In the genomic region with DNA sequence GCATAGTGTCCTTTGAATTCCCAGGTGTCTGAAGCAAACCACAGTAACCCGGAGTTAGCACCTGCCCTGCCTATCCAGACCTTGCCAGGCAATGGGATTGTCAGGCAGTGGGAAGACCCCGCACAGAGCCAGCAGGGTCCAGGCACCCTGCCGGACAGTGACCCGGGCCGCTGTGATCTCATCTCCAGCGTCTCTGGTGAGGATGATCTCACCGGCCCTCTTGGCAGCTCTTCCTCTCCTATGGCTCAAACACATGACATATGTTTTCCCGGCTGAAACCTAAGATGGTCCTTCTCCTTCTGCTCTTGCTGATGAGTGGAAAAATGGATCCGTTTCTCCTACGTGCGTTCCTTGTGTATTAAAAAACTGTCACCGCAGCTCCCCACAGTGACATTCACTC, we compare ENCODE assay signal across 16 cellular contexts.
A peak's percentile ranks its signal among the peaks of the same experiment; 100 is the strongest.
DNase-seq lines count a peak whose midpoint lies in the region; ATAC-seq, FAIRE-seq and TF ChIP-seq lines count a peak whose summit lies in the region.
"Had no signal": no experiment of that assay in that cellular context is flagged by ENCODE, and none has a peak within 500 bp of the region (broad histone marks: within the 10 kb centered on the region; RNA-seq: fewer than 3 reads in every experiment).

No MANE protein-coding gene starts in this region.

- no peak for FAIRE-seq in D721Med (lab: Jason Lieb, UNC)

- intact Hi-C loops in Right ventricle myocardium inferior (cut with DNase I) = no loop called here

- H3K27ac ChIP-seq in right atrium auricular region = no peak overlapping the region

- no peaks in the 10 kb centered on the region for H3K36me3 ChIP-seq in right atrium auricular region

- no peak for TF ChIP-seq CTCF in right atrium auricular region (IDR thresholded peaks at IDR 0.05)
- no peak for TF ChIP-seq CTCF in D721Med (IDR thresholded peaks at IDR 0.05; ENCODE audit: insufficient read depth, missing control alignments)

- no peak overlapping the region for H3K4me3 ChIP-seq in right atrium auricular region

- H3K27me3 ChIP-seq in right atrium auricular region = no peaks in the 10 kb centered on the region

- ATAC-seq in Right ventricle myocardium inferior = peak; percentile 47

- H3K9me3 ChIP-seq in right atrium auricular region = peaks cover 0 to 9% of the 10 kb centered on the region in 2 donors

- no peaks in the 10 kb centered on the region for H3K4me1 ChIP-seq in right atrium auricular region

- DNase-seq in Right ventricle myocardium inferior (ENCODE audit: missing footprints) = no peak
- no peak for DNase-seq in right atrium auricular region (ENCODE audit: low spot score)
- peak; percentile 18 to 78 for DNase-seq in NCI-H524 (lab: John Stamatoyannopoulos, UW)
- DNase-seq in fibroblast of the conjunctiva (ENCODE audit: low read depth) = peak; percentile 36
- DNase-seq in stromal cell of bone marrow (ENCODE audit: low read depth) = peak; percentile 59
- DNase-seq in DMS53 (lab: John Stamatoyannopoulos, UW) = no peak
- DNase-seq in D721Med (ENCODE audit: insufficient read length, low spot score) = no peak
- no peak for DNase-seq in stimulated activated naive CD4-positive, alpha-beta T cell treated with Interleukin-2 at 50 U/mL for 16 hours (lab: John Stamatoyannopoulos, UW)
- DNase-seq: 8988T; activated CD4-positive, alpha-beta T cell treated with anti-CD3 and anti-CD28 coated beads for 1 hour; activated CD8-positive, alpha-beta memory T cell treated with anti-CD3 and anti-CD28 coated beads, Interleukin-2, amount 50 U/mL, for 48 hours; activated naive CD4-positive, alpha-beta T cell treated with Interleukin-2 at 50 U/mL for 16 hours; islet precursor cell; midbrain; NCI-H2081; NK-92 treated with Interleukin-12 subunit alpha and Interleukin-12 subunit beta, amount 100 ng/mL, for 24 hours had no signal

Comparison
In these comparisons a context has a peak if more than half of its experiments do, and no peak if none do; other contexts are left out.
1. DNase-seq: peak in NCI-H524 (2 of 2), fibroblast of the conjunctiva (single experiment) and stromal cell of bone marrow (single experiment); none in Right ventricle myocardium inferior (single experiment), right atrium auricular region (single experiment), DMS53 (single experiment), D721Med (single experiment) and stimulated activated naive CD4-positive, alpha-beta T cell treated with Interleukin-2 at 50 U/mL for 16 hours (single experiment).